10 cellular contexts compared by ENCODE assay signal in the genomic region with DNA sequence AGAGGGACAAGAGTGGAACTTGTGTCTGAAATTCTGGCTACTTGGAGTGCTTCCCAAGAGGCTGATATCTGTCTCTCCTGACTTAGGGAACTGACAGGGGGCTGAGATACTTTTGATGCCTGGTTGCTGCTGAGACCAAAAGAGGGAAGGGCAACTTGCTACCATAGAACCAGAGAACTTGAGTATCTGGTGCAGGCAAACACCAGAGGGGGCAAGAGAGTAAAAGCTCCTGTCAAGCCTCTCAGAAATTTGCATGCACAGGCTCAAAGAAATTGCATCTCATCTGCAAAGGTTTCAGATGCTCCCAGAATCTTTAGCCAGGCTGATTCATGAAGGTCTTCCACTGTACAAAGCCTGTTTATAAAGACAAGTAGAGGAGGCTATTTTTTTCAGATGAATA.
DNase-seq lines count a peak whose midpoint lies in the region; ATAC-seq and TF ChIP-seq lines count a peak whose summit lies in the region.
"Had no signal": no experiment of that assay in that cellular context is flagged by ENCODE, and none has a peak within 500 bp of the region (broad histone marks: within the 10 kb centered on the region; RNA-seq: fewer than 3 reads in every experiment).

No MANE protein-coding gene starts in this region.

- peak; percentile 51 for ATAC-seq in left lobe of liver
- no peak for ATAC-seq in GM21360 (IDR thresholded peaks at IDR 0.05; ENCODE audit: unreplicated experiment)

- TF ChIP-seq CTCF in Calu3 (IDR thresholded peaks at IDR 0.05; ENCODE audit: unreplicated experiment) (peak; percentile 54), LNCaP clone FGC (IDR thresholded peaks at IDR 0.05; ENCODE audit: control insufficient read depth, extremely low read depth, insufficient read depth) (peak; percentile 71), vagina (IDR thresholded peaks at IDR 0.05) (no peak)

- CTCF ChIA-PET in Calu3 (lab: Charles Lee): no interaction called here

- no peaks in the 10 kb centered on the region for H3K9me3 Mint-ChIP-seq in Calu3 (ENCODE audit: low read depth, unreplicated experiment)
- H3K9me3 Mint-ChIP-seq: dendritic cell treated with granulocyte-macrophage colony-stimulating factor and Interleukin-4, amounts not matched to agents 40 ng/mL and 50 ng/mL, for 4 days had no signal

- no peaks in the 10 kb centered on the region for H3K4me1 ChIP-seq in vagina

- no peaks in the 10 kb centered on the region for H3K36me3 Mint-ChIP-seq in Calu3 (ENCODE audit: insufficient read depth, unreplicated experiment)

- no peak overlapping the region for H3K27ac Mint-ChIP-seq in Calu3 (ENCODE audit: unreplicated experiment)

- DNase-seq in Calu3: peak; percentile 66
- DNase-seq in LNCaP clone FGC (ENCODE audit: low read depth): peak; percentile 14
- DNase-seq in amniotic epithelial cell (ENCODE audit: low read depth): peak; percentile 18
- DNase-seq in left lobe of liver (ENCODE audit: low spot score): no peak
- no peak for DNase-seq in cerebellar nuclear complex (lab: John Stamatoyannopoulos, UW)
- DNase-seq in vagina (ENCODE audit: extremely low spot score in 2 of 2): no peak
- no peak for DNase-seq in T-helper 1 cell
- DNase-seq: NCI-H2029 treated with DMSO at 0.1 percent for 48 hours had no signal

- H3K27me3 ChIP-seq in vagina: no peaks in the 10 kb centered on the region

- intact Hi-C loops in Calu3 (cut with micrococcal nuclease; ENCODE audit: unreplicated experiment) (loop anchor here (1.0 kb wide), 1 partner anchor 234 kb away; no protein-coding TSS in a partner anchor), vagina (cut with DNase I) (no loop called here)

- H3K4me3 ChIP-seq in LNCaP clone FGC (ENCODE audit: low read depth, low read length): no peak overlapping the region
- no peak overlapping the region for H3K4me3 ChIP-seq in vagina

- no peak for TF ChIP-seq POLR2A in vagina (IDR thresholded peaks at IDR 0.05)

- no peaks in the 10 kb centered on the region for H3K27me3 Mint-ChIP-seq in Calu3 (ENCODE audit: unreplicated experiment)
- H3K27me3 Mint-ChIP-seq: dendritic cell treated with granulocyte-macrophage colony-stimulating factor and Interleukin-4, amounts not matched to agents 40 ng/mL and 50 ng/mL, for 4 days had no signal

- no peak overlapping the region for H3K4me3 Mint-ChIP-seq in Calu3 (ENCODE audit: low read depth, unreplicated experiment)
- H3K4me3 Mint-ChIP-seq: dendritic cell treated with granulocyte-macrophage colony-stimulating factor and Interleukin-4, amounts not matched to agents 40 ng/mL and 50 ng/mL, for 4 days had no signal

- no TSS peak for BruUV-seq in Calu3 (replicated peaks; lab: Mats Ljungman, UMichigan)

- H3K27ac ChIP-seq in vagina: no peak overlapping the region

- H3K9me3 ChIP-seq in vagina: no peaks in the 10 kb centered on the region

- no peaks in the 10 kb centered on the region for H3K36me3 ChIP-seq in vagina

- H3K4me1 Mint-ChIP-seq in Calu3 (ENCODE audit: low read depth, unreplicated experiment): peaks cover 9% of the 10 kb centered on the region

Comparison
In these comparisons a context has a peak if more than half of its experiments do, and no peak if none do; other contexts are left out.
1. DNase-seq: peak in Calu3 (single experiment), LNCaP clone FGC (single experiment) and amniotic epithelial cell (single experiment); none in left lobe of liver (single experiment), cerebellar nuclear complex (0 of 2), vagina (0 of 2) and T-helper 1 cell (0 of 5).
2. CTCF ChIP-seq: peak in Calu3 (single experiment) and LNCaP clone FGC (single experiment); none in vagina (0 of 3).